In the genomic region with DNA sequence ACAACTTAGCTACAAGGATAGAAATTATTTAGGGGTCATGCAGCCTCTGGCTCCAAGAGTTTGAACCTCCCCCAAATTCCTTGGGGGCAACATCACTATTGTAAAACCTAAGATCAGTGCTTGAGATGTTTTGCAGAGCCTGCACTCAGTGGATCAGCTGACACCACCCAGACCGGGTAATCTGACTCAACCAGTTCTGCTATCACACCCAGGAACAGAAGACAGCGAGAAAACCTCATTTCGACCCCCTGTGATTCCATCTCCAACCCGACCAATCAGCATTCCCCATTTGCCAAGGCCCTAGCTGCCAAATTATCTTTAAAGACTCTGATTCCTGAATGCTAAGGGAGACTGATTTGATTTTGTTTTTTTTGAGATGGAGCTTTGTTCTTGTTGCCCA, we compare ENCODE assay signal across 1 cellular context.
TF ChIP-seq lines count a peak whose summit lies in the region.

No MANE protein-coding gene starts in this region.

TF ChIP-seq in K562, 482 proteins besides CTCF, POLR2A, EP300 and RAD21 (continued from another document and continues in another):
- TF ChIP-seq TAF7 (tag; IDR thresholded peaks at IDR 0.05) (no peak), NCOR1 (IDR thresholded peaks at IDR 0.05) (peak; percentile 53; the same call in 1 of the 2 replicates), OTX1 (CRISPR knock-in tag; IDR thresholded peaks at IDR 0.05) (no peak), EHMT2 (IDR thresholded peaks at IDR 0.05) (no peak), ZNF586 (CRISPR knock-in tag; conservative IDR thresholded peaks at IDR 0.05) (no peak), JUNB (CRISPR knock-in tag; conservative IDR thresholded peaks at IDR 0.05) (no peak), RFX7 (CRISPR knock-in tag; IDR thresholded peaks at IDR 0.05) (no peak), DNMT1 (IDR thresholded peaks at IDR 0.05) (no peak), TBP (optimal IDR thresholded peaks at IDR 0.05; ENCODE audit: low read depth, low read length) (no peak), MTA2 (IDR thresholded peaks at IDR 0.05; ENCODE audit: low read depth) (peak; percentile 27; the same call in 1 of the 2 replicates), ZNF274 (IDR thresholded peaks at IDR 0.05; ENCODE audit: borderline replicate concordance, low read depth, low read length) (no peak), DACH1 (IDR thresholded peaks at IDR 0.05; ENCODE audit: partially characterized antibody) (peak; percentile 51), HOXB6 (CRISPR knock-in tag; IDR thresholded peaks at IDR 0.05; ENCODE audit: borderline replicate concordance) (no peak), TCF3 (CRISPR knock-in tag; IDR thresholded peaks at IDR 0.05) (peak; percentile 39), KDM1A (IDR thresholded peaks at IDR 0.05) (peak; percentile 91 to 93), SRSF1 (IDR thresholded peaks at IDR 0.05; ENCODE audit: low read depth, low read length) (no peak), SMARCA5 (IDR thresholded peaks at IDR 0.05) (no peak), ZNF644 (tag; IDR thresholded peaks at IDR 0.05; ENCODE audit: low read depth) (no peak), ZNF780A (CRISPR knock-in tag; IDR thresholded peaks at IDR 0.05) (no peak), ZC3H8 (IDR thresholded peaks at IDR 0.05) (no peak), TAL1 (IDR thresholded peaks at IDR 0.05) (peak; percentile 47; the same call in 1 of the 2 replicates), MED1 (CRISPR knock-in tag; IDR thresholded peaks at IDR 0.05; ENCODE audit: borderline replicate concordance) (no peak), CXXC5 (CRISPR knock-in tag; IDR thresholded peaks at IDR 0.05) (peak; percentile 24), NR2F6 (CRISPR knock-in tag; IDR thresholded peaks at IDR 0.05) (no peak), SP2 (IDR thresholded peaks at IDR 0.05; ENCODE audit: extremely low read depth, low read depth, low read length, poor library complexity, severe bottlenecking) (no peak), JUN (IDR thresholded peaks at IDR 0.05; ENCODE audit: borderline replicate concordance, low read depth, low read length) (no peak), JUN (CRISPR knock-in tag; IDR thresholded peaks at IDR 0.05; ENCODE audit: borderline replicate concordance) (no peak), CBFA2T3 (IDR thresholded peaks at IDR 0.05) (peak; percentile 85), PHTF2 (CRISPR knock-in tag; IDR thresholded peaks at IDR 0.05) (no peak), ZFP36 (IDR thresholded peaks at IDR 0.05; ENCODE audit: low read depth, low read length, partially characterized antibody) (no peak)
- TF ChIP-seq, protein P1, sequence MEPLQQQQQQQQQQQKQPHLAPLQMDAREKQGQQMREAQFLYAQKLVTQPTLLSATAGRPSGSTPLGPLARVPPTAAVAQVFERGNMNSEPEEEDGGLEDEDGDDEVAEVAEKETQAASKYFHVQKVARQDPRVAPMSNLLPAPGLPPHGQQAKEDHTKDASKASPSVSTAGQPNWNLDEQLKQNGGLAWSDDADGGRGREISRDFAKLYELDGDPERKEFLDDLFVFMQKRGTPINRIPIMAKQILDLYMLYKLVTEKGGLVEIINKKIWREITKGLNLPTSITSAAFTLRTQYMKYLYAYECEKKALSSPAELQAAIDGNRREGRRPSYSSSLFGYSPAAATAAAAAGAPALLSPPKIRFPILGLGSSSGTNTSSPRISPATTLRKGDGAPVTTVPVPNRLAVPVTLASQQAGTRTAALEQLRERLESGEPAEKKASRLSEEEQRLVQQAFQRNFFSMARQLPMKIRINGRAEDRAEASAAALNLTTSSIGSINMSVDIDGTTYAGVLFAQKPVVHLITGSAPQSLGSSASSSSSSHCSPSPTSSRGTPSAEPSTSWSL (CRISPR knock-in tag; IDR thresholded peaks at IDR 0.05; ENCODE audit: borderline replicate concordance): no peak
- TF ChIP-seq, protein P2, sequence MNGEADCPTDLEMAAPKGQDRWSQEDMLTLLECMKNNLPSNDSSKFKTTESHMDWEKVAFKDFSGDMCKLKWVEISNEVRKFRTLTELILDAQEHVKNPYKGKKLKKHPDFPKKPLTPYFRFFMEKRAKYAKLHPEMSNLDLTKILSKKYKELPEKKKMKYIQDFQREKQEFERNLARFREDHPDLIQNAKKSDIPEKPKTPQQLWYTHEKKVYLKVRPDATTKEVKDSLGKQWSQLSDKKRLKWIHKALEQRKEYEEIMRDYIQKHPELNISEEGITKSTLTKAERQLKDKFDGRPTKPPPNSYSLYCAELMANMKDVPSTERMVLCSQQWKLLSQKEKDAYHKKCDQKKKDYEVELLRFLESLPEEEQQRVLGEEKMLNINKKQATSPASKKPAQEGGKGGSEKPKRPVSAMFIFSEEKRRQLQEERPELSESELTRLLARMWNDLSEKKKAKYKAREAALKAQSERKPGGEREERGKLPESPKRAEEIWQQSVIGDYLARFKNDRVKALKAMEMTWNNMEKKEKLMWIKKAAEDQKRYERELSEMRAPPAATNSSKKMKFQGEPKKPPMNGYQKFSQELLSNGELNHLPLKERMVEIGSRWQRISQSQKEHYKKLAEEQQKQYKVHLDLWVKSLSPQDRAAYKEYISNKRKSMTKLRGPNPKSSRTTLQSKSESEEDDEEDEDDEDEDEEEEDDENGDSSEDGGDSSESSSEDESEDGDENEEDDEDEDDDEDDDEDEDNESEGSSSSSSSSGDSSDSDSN (IDR thresholded peaks at IDR 0.05; ENCODE audit: borderline replicate concordance in 1 of 2, low read depth in 2 of 2, low read length in 2 of 2): no peak
- TF ChIP-seq, protein P3, sequence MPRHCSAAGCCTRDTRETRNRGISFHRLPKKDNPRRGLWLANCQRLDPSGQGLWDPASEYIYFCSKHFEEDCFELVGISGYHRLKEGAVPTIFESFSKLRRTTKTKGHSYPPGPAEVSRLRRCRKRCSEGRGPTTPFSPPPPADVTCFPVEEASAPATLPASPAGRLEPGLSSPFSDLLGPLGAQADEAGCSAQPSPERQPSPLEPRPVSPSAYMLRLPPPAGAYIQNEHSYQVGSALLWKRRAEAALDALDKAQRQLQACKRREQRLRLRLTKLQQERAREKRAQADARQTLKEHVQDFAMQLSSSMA (CRISPR knock-in tag; IDR thresholded peaks at IDR 0.05): no peak
- TF ChIP-seq, protein P4, sequence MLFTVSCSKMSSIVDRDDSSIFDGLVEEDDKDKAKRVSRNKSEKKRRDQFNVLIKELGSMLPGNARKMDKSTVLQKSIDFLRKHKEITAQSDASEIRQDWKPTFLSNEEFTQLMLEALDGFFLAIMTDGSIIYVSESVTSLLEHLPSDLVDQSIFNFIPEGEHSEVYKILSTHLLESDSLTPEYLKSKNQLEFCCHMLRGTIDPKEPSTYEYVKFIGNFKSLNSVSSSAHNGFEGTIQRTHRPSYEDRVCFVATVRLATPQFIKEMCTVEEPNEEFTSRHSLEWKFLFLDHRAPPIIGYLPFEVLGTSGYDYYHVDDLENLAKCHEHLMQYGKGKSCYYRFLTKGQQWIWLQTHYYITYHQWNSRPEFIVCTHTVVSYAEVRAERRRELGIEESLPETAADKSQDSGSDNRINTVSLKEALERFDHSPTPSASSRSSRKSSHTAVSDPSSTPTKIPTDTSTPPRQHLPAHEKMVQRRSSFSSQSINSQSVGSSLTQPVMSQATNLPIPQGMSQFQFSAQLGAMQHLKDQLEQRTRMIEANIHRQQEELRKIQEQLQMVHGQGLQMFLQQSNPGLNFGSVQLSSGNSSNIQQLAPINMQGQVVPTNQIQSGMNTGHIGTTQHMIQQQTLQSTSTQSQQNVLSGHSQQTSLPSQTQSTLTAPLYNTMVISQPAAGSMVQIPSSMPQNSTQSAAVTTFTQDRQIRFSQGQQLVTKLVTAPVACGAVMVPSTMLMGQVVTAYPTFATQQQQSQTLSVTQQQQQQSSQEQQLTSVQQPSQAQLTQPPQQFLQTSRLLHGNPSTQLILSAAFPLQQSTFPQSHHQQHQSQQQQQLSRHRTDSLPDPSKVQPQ (CRISPR knock-in tag; IDR thresholded peaks at IDR 0.05; ENCODE audit: borderline replicate concordance): no peak
- TF ChIP-seq, protein P5, sequence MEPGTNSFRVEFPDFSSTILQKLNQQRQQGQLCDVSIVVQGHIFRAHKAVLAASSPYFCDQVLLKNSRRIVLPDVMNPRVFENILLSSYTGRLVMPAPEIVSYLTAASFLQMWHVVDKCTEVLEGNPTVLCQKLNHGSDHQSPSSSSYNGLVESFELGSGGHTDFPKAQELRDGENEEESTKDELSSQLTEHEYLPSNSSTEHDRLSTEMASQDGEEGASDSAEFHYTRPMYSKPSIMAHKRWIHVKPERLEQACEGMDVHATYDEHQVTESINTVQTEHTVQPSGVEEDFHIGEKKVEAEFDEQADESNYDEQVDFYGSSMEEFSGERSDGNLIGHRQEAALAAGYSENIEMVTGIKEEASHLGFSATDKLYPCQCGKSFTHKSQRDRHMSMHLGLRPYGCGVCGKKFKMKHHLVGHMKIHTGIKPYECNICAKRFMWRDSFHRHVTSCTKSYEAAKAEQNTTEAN (CRISPR knock-in tag; IDR thresholded peaks at IDR 0.05): no peak
- TF ChIP-seq, protein P6, sequence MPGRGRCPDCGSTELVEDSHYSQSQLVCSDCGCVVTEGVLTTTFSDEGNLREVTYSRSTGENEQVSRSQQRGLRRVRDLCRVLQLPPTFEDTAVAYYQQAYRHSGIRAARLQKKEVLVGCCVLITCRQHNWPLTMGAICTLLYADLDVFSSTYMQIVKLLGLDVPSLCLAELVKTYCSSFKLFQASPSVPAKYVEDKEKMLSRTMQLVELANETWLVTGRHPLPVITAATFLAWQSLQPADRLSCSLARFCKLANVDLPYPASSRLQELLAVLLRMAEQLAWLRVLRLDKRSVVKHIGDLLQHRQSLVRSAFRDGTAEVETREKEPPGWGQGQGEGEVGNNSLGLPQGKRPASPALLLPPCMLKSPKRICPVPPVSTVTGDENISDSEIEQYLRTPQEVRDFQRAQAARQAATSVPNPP (IDR thresholded peaks at IDR 0.05; ENCODE audit: borderline replicate concordance, insufficient read depth, insufficient read length): no peak
- TF ChIP-seq, protein P7, sequence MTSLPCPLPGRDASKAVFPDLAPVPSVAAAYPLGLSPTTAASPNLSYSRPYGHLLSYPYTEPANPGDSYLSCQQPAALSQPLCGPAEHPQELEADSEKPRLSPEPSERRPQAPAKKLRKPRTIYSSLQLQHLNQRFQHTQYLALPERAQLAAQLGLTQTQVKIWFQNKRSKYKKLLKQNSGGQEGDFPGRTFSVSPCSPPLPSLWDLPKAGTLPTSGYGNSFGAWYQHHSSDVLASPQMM (CRISPR knock-in tag; IDR thresholded peaks at IDR 0.05): no peak
- TF ChIP-seq, protein P8, sequence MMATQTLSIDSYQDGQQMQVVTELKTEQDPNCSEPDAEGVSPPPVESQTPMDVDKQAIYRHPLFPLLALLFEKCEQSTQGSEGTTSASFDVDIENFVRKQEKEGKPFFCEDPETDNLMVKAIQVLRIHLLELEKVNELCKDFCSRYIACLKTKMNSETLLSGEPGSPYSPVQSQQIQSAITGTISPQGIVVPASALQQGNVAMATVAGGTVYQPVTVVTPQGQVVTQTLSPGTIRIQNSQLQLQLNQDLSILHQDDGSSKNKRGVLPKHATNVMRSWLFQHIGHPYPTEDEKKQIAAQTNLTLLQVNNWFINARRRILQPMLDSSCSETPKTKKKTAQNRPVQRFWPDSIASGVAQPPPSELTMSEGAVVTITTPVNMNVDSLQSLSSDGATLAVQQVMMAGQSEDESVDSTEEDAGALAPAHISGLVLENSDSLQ (IDR thresholded peaks at IDR 0.05): 0 out of 2 replicates have a peak, but pooled peaks have one; percentile 13
- TF ChIP-seq, protein P9, sequence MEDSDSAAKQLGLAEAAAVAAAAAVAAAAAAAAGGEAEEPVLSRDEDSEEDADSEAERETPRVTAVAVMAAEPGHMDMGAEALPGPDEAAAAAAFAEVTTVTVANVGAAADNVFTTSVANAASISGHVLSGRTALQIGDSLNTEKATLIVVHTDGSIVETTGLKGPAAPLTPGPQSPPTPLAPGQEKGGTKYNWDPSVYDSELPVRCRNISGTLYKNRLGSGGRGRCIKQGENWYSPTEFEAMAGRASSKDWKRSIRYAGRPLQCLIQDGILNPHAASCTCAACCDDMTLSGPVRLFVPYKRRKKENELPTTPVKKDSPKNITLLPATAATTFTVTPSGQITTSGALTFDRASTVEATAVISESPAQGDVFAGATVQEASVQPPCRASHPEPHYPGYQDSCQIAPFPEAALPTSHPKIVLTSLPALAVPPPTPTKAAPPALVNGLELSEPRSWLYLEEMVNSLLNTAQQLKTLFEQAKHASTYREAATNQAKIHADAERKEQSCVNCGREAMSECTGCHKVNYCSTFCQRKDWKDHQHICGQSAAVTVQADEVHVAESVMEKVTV (CRISPR knock-in tag; IDR thresholded peaks at IDR 0.05): no peak
- TF ChIP-seq, protein P10, sequence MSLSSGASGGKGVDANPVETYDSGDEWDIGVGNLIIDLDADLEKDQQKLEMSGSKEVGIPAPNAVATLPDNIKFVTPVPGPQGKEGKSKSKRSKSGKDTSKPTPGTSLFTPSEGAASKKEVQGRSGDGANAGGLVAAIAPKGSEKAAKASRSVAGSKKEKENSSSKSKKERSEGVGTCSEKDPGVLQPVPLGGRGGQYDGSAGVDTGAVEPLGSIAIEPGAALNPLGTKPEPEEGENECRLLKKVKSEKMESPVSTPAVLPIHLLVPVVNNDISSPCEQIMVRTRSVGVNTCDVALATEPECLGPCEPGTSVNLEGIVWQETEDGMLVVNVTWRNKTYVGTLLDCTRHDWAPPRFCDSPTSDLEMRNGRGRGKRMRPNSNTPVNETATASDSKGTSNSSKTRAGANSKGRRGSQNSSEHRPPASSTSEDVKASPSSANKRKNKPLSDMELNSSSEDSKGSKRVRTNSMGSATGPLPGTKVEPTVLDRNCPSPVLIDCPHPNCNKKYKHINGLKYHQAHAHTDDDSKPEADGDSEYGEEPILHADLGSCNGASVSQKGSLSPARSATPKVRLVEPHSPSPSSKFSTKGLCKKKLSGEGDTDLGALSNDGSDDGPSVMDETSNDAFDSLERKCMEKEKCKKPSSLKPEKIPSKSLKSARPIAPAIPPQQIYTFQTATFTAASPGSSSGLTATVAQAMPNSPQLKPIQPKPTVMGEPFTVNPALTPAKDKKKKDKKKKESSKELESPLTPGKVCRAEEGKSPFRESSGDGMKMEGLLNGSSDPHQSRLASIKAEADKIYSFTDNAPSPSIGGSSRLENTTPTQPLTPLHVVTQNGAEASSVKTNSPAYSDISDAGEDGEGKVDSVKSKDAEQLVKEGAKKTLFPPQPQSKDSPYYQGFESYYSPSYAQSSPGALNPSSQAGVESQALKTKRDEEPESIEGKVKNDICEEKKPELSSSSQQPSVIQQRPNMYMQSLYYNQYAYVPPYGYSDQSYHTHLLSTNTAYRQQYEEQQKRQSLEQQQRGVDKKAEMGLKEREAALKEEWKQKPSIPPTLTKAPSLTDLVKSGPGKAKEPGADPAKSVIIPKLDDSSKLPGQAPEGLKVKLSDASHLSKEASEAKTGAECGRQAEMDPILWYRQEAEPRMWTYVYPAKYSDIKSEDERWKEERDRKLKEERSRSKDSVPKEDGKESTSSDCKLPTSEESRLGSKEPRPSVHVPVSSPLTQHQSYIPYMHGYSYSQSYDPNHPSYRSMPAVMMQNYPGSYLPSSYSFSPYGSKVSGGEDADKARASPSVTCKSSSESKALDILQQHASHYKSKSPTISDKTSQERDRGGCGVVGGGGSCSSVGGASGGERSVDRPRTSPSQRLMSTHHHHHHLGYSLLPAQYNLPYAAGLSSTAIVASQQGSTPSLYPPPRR (CRISPR knock-in tag; IDR thresholded peaks at IDR 0.05; ENCODE audit: borderline replicate concordance): no peak
